Comparison of ENCODE assay signal across 19 cellular contexts in the genomic region with DNA sequence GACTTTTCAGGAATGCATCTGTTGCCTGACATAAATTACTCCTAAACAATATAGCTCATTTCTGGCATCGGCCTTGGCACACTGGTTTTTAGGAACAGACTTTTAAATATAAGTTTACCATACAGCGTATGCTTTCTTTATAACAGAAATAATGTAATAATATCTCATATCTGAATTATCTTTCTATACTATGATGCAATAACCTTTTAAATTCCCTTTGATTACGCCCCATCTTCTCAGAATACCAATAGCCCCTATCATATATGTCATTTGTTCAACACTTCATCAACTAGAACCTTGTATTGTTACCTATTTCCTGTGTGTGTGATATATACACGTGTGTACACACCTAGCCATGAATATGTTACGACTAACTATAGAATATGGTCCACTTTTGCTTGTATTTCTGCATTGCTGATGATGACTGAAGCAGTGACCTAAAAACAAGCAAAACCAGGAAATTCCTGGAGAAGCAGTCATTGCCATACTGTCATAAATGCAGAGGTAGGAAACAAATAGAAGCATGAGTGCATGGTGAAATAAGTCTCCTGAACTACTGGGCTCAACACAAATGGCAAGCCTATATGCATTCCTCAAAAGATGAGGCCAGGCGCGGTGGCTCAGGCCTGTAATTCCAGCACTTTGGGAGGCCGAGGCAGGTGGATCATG.
DNase-seq lines count a peak whose midpoint lies in the region; ATAC-seq and TF ChIP-seq lines count a peak whose summit lies in the region.
"Had no signal": no experiment of that assay in that cellular context is flagged by ENCODE, and none has a peak within 500 bp of the region (broad histone marks: within the 10 kb centered on the region; RNA-seq: fewer than 3 reads in every experiment).

No MANE protein-coding gene starts in this region.

- peaks cover 10% of the 10 kb centered on the region; the same call in 1 of the 2 replicates for H3K4me1 ChIP-seq in PC-3 (ENCODE audit: insufficient read depth, low read length)
- H3K4me1 ChIP-seq in osteoblast (ENCODE audit: insufficient read depth, low read length) = no peaks in the 10 kb centered on the region
- H3K4me1 ChIP-seq in effector memory CD4-positive, alpha-beta T cell (ENCODE audit: control insufficient read depth, insufficient read depth, low read length, poor library complexity, severe bottlenecking) = no peaks in the 10 kb centered on the region
- H3K4me1 ChIP-seq: heart right ventricle, transverse colon had no signal

- H4K20me1 ChIP-seq in PC-3 (ENCODE audit: low read length) (no peaks in the 10 kb centered on the region), osteoblast (ENCODE audit: insufficient read depth, low read length) (no peaks in the 10 kb centered on the region)

- H3K27me3 ChIP-seq in PC-3 (ENCODE audit: low read length) = no peaks in the 10 kb centered on the region
- no peaks in the 10 kb centered on the region for H3K27me3 ChIP-seq in osteoblast (ENCODE audit: insufficient read depth, low read length)
- H3K27me3 ChIP-seq in effector memory CD4-positive, alpha-beta T cell (replicated peaks; ENCODE audit: control insufficient read depth, insufficient read depth, low read length, poor library complexity, severe bottlenecking) = no peaks in the 10 kb centered on the region
- H3K27me3 ChIP-seq: heart right ventricle, transverse colon had no signal

- CTCF ChIA-PET in PC-3 (lab: Charles Lee) = interaction anchor here (0.6 kb wide), 1 partner anchor 884 kb away, joined by 18 read pairs; no protein-coding TSS in a partner anchor

- H3K4me2 ChIP-seq in PC-3 (ENCODE audit: low read length) (0 out of 2 replicates have a peak overlapping the region, but pooled peaks have one; percentile 1), osteoblast (ENCODE audit: insufficient read depth, low read length) (no peak overlapping the region)

- H3K36me3 ChIP-seq in PC-3 (ENCODE audit: low read depth, low read length) = no peaks in the 10 kb centered on the region
- H3K36me3 ChIP-seq in osteoblast (ENCODE audit: insufficient read depth, low read length) = no peaks in the 10 kb centered on the region
- H3K36me3 ChIP-seq in effector memory CD4-positive, alpha-beta T cell (ENCODE audit: control insufficient read depth, insufficient read depth, low read length) = no peaks in the 10 kb centered on the region
- H3K36me3 ChIP-seq: heart right ventricle, transverse colon had no signal

- ATAC-seq in PC-3 = peak; percentile 99
- ATAC-seq: activated CD4-positive, CD25-positive, alpha-beta regulatory T cell treated with anti-CD3 and anti-CD28 coated beads, Interleukin-2, amount 50 U/mL, for 24 hours; heart right ventricle had no signal

- H3K79me2 ChIP-seq in PC-3 (ENCODE audit: low read length) (no peaks in the 10 kb centered on the region), osteoblast (ENCODE audit: insufficient read depth, low read length) (no peaks in the 10 kb centered on the region)

- H3F3A ChIP-seq in PC-3 (ENCODE audit: low read length, unreplicated experiment) = peaks cover 5% of the 10 kb centered on the region

- H3K9ac ChIP-seq in PC-3 (ENCODE audit: low read length) = no peak overlapping the region

- peak overlapping the region; percentile 10; the same call in 1 of the 2 replicates for H3K27ac ChIP-seq in PC-3 (ENCODE audit: low read length)
- H3K27ac ChIP-seq in osteoblast (ENCODE audit: low read depth, low read length) = no peak overlapping the region
- H3K27ac ChIP-seq in effector memory CD4-positive, alpha-beta T cell (ENCODE audit: insufficient read depth, low read length, poor library complexity, severe bottlenecking) = no peak overlapping the region
- H3K27ac ChIP-seq: heart right ventricle, transverse colon had no signal

- H3K4me3 ChIP-seq in PC-3 (ENCODE audit: low read length) (no peak overlapping the region), epithelial cell of esophagus (ENCODE audit: low read length) (no peak overlapping the region), osteoblast (ENCODE audit: insufficient read depth, low read length) (no peak overlapping the region)
- no peak overlapping the region for H3K4me3 ChIP-seq in effector memory CD4-positive, alpha-beta T cell (ENCODE audit: insufficient read depth, low read depth, low read length, poor library complexity, severe bottlenecking)
- H3K4me3 ChIP-seq: heart right ventricle, transverse colon had no signal

- H3K9me3 ChIP-seq in PC-3 (ENCODE audit: low read length) (no peaks in the 10 kb centered on the region), osteoblast (ENCODE audit: low read depth, low read length) (no peaks in the 10 kb centered on the region)
- no peaks in the 10 kb centered on the region for H3K9me3 ChIP-seq in effector memory CD4-positive, alpha-beta T cell (ENCODE audit: control insufficient read depth, low read length)
- H3K9me3 ChIP-seq: transverse colon had no signal

- POLR2A ChIA-PET in PC-3 (lab: Charles Lee; ENCODE audit: unreplicated experiment) = interaction anchor here (0.6 to 0.7 kb wide), 2 partner anchors 593 to 666 kb away, joined by 3 read pairs; no protein-coding TSS in a partner anchor

- intact Hi-C loops in PC-3 (cut with micrococcal nuclease) = no loop called here

- DNase-seq in ELR (ENCODE audit: low read depth) (peak; percentile 84), PC-3 (peak; percentile 99), epithelial cell of esophagus (ENCODE audit: low read depth) (peak; percentile 84), osteoblast (ENCODE audit: insufficient read length, low spot score, missing footprints) (peak; percentile 9), COLO668 (lab: John Stamatoyannopoulos, UW; ENCODE audit: unreplicated experiment) (no peak), HT-29 (ENCODE audit: low spot score) (no peak), epidermal melanocyte (ENCODE audit: insufficient read length, low spot score) (no peak)
- no peak for DNase-seq in effector memory CD4-positive, alpha-beta T cell
- DNase-seq: activated effector memory CD4-positive, alpha-beta T cell treated with Interleukin-2 at 50 U/mL for 16 hours; CD4-positive, CD25-positive, alpha-beta regulatory T cell; DND-41; heart right ventricle; islet precursor cell; midbrain; NCI-H2081 treated with DMSO at 0.1 percent for 48 hours; NCI-H524 treated with DMSO at 0.1 percent for 48 hours; stimulated activated naive CD4-positive, alpha-beta T cell treated with Interleukin-2 at 50 U/mL for 16 hours; transverse colon had no signal

- H2AFZ ChIP-seq in PC-3 (ENCODE audit: low read length) = no peak overlapping the region
- no peak overlapping the region for H2AFZ ChIP-seq in osteoblast (ENCODE audit: low read length)

- H3K9me2 ChIP-seq in PC-3 (replicated peaks; ENCODE audit: low read length) = peaks cover 4% of the 10 kb centered on the region

- BruUV-seq in PC-3 (replicated peaks; lab: Mats Ljungman, UMichigan) = no TSS peak

- TF ChIP-seq CTCF in PC-3 (conservative IDR thresholded peaks at IDR 0.05; ENCODE audit: low read depth, low read length) = no peak
- TF ChIP-seq CTCF in epithelial cell of esophagus (IDR thresholded peaks at IDR 0.05; ENCODE audit: insufficient read depth, low read depth, low read length, missing control alignments) = no peak
- no peak for TF ChIP-seq CTCF in osteoblast (IDR thresholded peaks at IDR 0.05; ENCODE audit: extremely low read depth, low read depth, low read length)

Comparison
In these comparisons a context has a peak if more than half of its experiments do, and no peak if none do; other contexts are left out.
1. DNase-seq: peak in ELR (single experiment), PC-3 (single experiment), epithelial cell of esophagus (single experiment) and osteoblast (single experiment); none in effector memory CD4-positive, alpha-beta T cell (0 of 3), COLO668 (single experiment), HT-29 (single experiment) and epidermal melanocyte (single experiment).